ENCODE assay signal across 8 cellular contexts in genomic region chr16:56520251-56520577, GRCh38. TPM values are rescaled to one million over a fixed set of nuclear protein-coding genes. Genes with fewer than 3 reads are reported as not detected.
A peak's percentile ranks its signal among the peaks of the same experiment; 100 is the strongest.
DNase-seq lines count a peak whose midpoint lies in the region; ATAC-seq and TF ChIP-seq lines count a peak whose summit lies in the region.

No MANE protein-coding gene starts in this region.

- DNase-seq in GM06990 (ENCODE audit: extremely low read depth, insufficient read length) (no peak), RWPE1 (ENCODE audit: low spot score) (no peak), epithelial cell of proximal tubule (ENCODE audit: low read depth) (no peak), trophoblast cell (no peak), NCI-H1105 (lab: John Stamatoyannopoulos, UW) (no peak), Ammon's horn (ENCODE audit: low spot score) (no peak)

- peaks cover 0 to 7% of the 10 kb centered on the region in 2 experiments for H3K4me1 ChIP-seq in trophoblast cell (ENCODE audit: control insufficient read depth in 1 of 2, insufficient read depth in 2 of 2, low read length in 2 of 2)

- H3K9ac ChIP-seq in trophoblast cell (ENCODE audit: low read length) = peak overlapping the region; percentile 57

- CTCF ChIA-PET in RWPE1 (lab: Yijun Ruan, JAX) = no interaction called here

- H2BK12ac ChIP-seq in trophoblast cell (ENCODE audit: low read length) = no peak overlapping the region

- no peak overlapping the region for H4K91ac ChIP-seq in trophoblast cell (ENCODE audit: low read depth, low read length)

- H3K4me2 ChIP-seq in trophoblast cell (ENCODE audit: low read length) = peak overlapping the region; percentile 87

- ATAC-seq in GM18511 (IDR thresholded peaks at IDR 0.05; ENCODE audit: unreplicated experiment) = no peak
- ATAC-seq in GM19351 (IDR thresholded peaks at IDR 0.05; ENCODE audit: unreplicated experiment) = no peak

- WGBS in trophoblast cell (ENCODE audit: extremely low coverage, insufficient coverage, insufficient read length) = no CpG with 5 or more reads among the region's 4 CpGs

- H3K9me3 ChIP-seq in trophoblast cell (ENCODE audit: insufficient read depth, low read depth, low read length) = no peaks in the 10 kb centered on the region

- H3K4me3 ChIP-seq in GM06990 (replicated peaks; ENCODE audit: low read depth, low read length) (peak overlapping the region; percentile 79), epithelial cell of proximal tubule (ENCODE audit: low read depth, low read length) (peak overlapping the region; percentile 75), trophoblast cell (ENCODE audit: low read depth, low read length) (no peak overlapping the region)

- H4K8ac ChIP-seq in trophoblast cell (ENCODE audit: low read depth, low read length) = peak overlapping the region; percentile 97

- H3K14ac ChIP-seq in trophoblast cell (ENCODE audit: low read length) = no peak overlapping the region

- peak overlapping the region; percentile 82 for H4K12ac ChIP-seq in trophoblast cell (ENCODE audit: low read depth, low read length)

- H3K79me1 ChIP-seq in trophoblast cell (ENCODE audit: low read length) = peaks cover 6% of the 10 kb centered on the region

- H2AFZ ChIP-seq in trophoblast cell (ENCODE audit: insufficient read depth, low read length, poor library complexity) = peak overlapping the region; percentile 92

- TF ChIP-seq CTCF in GM06990 (IDR thresholded peaks at IDR 0.05; ENCODE audit: insufficient read depth, low read length, poor library complexity, severe bottlenecking) (no peak), RWPE1 (conservative IDR thresholded peaks at IDR 0.05; ENCODE audit: low read depth) (no peak), epithelial cell of proximal tubule (conservative IDR thresholded peaks at IDR 0.05; ENCODE audit: low read depth, low read length) (no peak)

- no peak overlapping the region for H3K18ac ChIP-seq in trophoblast cell (ENCODE audit: low read length)

- H3K23ac ChIP-seq in trophoblast cell (ENCODE audit: low read length) = no peak overlapping the region

- no peak overlapping the region for H3K4ac ChIP-seq in trophoblast cell (ENCODE audit: low read depth, low read length)

- peaks cover 4% of the 10 kb centered on the region for H3K79me2 ChIP-seq in trophoblast cell (ENCODE audit: control insufficient read depth, insufficient read depth, low read length, poor library complexity)

- no peak overlapping the region for H2AK5ac ChIP-seq in trophoblast cell (ENCODE audit: low read length)

- H3K36me3 ChIP-seq in GM06990 (ENCODE audit: control insufficient read depth, insufficient read depth, low read length) (no peaks in the 10 kb centered on the region), trophoblast cell (ENCODE audit: control insufficient read depth in 1 of 2, insufficient read depth in 2 of 2, low read length in 2 of 2) (no peaks in the 10 kb centered on the region)

- H3K27ac ChIP-seq in RWPE1 (peak overlapping the region; percentile 90), trophoblast cell (ENCODE audit: low read depth, low read length) (no peak overlapping the region)

- POLR2A ChIA-PET in RWPE1 (lab: Yijun Ruan, JAX; ENCODE audit: low non-redundant PET) = no interaction called here

- no peaks in the 10 kb centered on the region for H3K27me3 ChIP-seq in GM06990 (replicated peaks; ENCODE audit: control insufficient read depth, insufficient read depth, low read length)
- no peaks in the 10 kb centered on the region for H3K27me3 ChIP-seq in trophoblast cell (ENCODE audit: insufficient read depth, low read length)

- H2BK120ac ChIP-seq in trophoblast cell (ENCODE audit: insufficient read depth, low read length, poor library complexity) = no peak overlapping the region

- no peak overlapping the region for H2BK5ac ChIP-seq in trophoblast cell (ENCODE audit: low read depth, low read length, poor library complexity)

RNA-seq across cellular contexts. Expression of gene BBS2, which starts 0.4 kb away (rescaled TPM):
- total RNA-seq in epithelial cell of proximal tubule = 24.9 and 75.3 TPM in 2 replicates
- polyA plus RNA-seq in trophoblast cell (2013) = 17.5 and 17.9 TPM in 2 replicates

RNA-seq across cellular contexts. Expression of gene MT4, which starts 44.7 kb away (rescaled TPM):
- not detected in 2 replicates for total RNA-seq in epithelial cell of proximal tubule
- 0.88 and 1.5 TPM in 2 replicates for polyA plus RNA-seq in trophoblast cell (2013)
